ENCODE assay signal across 8 cellular contexts in the genomic region with DNA sequence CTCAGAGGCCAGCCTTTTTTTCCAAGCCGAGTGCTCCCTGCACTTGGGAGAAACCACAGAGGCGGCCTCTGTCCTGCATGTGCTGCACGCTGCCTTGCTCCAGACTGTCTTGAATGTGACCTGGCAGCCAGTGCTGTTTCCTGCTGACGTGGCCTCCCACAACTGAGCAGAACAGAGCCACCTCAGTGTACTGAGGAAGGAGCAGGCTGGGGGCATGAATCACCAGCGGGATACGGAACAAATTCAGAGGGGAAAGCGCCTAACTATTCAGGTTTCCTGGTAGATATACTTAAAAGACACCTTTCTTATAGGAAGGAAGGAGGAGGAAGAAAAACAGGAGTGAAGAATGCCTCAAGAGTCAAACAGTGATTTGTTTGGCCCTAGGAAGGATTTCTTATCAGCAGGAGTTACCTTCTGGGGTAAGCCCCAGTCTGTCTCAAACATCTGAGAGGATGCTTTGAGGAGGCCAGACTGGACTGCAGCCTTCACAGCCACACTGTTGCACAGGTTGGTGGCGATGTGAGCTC.
A peak's percentile ranks its signal among the peaks of the same experiment; 100 is the strongest.
DNase-seq lines count a peak whose midpoint lies in the region; ATAC-seq and TF ChIP-seq lines count a peak whose summit lies in the region.

No MANE protein-coding gene starts in this region.

- ATAC-seq in left ventricle myocardium superior: peak; percentile 97
- no peak for ATAC-seq in HG02798 (IDR thresholded peaks at IDR 0.05; ENCODE audit: poor library complexity, unreplicated experiment)

- intact Hi-C loops in left ventricle myocardium superior (cut with micrococcal nuclease): no loop called here

- no peaks in the 10 kb centered on the region for H3K9me3 ChIP-seq in BLaER1
- H3K9me3 ChIP-seq in HEK293 (ENCODE audit: control insufficient read depth, insufficient read depth, low read depth, low read length): no peaks in the 10 kb centered on the region

- POLR2A ChIA-PET in HEK293 (lab: Yijun Ruan, JAX): no interaction called here
- POLR2A ChIA-PET in RWPE1 (lab: Yijun Ruan, JAX; ENCODE audit: low non-redundant PET): no interaction called here

- peak; percentile 73 for DNase-seq in RWPE1 (ENCODE audit: low spot score)
- peak; percentile 96 for DNase-seq in amniotic epithelial cell (ENCODE audit: low read depth)
- peak; percentile 89 for DNase-seq in left ventricle myocardium superior
- peak; percentile 52 for DNase-seq in putamen (ENCODE audit: low spot score)
- no peak for DNase-seq in OCI-M2 (lab: John Stamatoyannopoulos, UW; ENCODE audit: unreplicated experiment)

- no peak overlapping the region for H3K9ac ChIP-seq in BLaER1

- H4K20me1 ChIP-seq in BLaER1: peaks cover 30% of the 10 kb centered on the region

- H3K4me2 ChIP-seq in BLaER1: peak overlapping the region; percentile 41

- H3K4me1 ChIP-seq in BLaER1: peaks cover 12% of the 10 kb centered on the region
- peaks cover 16% of the 10 kb centered on the region for H3K4me1 ChIP-seq in HEK293 (ENCODE audit: control insufficient read depth, insufficient read depth, low read length)

- no peaks in the 10 kb centered on the region for H3K27me3 ChIP-seq in BLaER1

- CTCF ChIA-PET in HEK293 (lab: Yijun Ruan, JAX) (interaction anchor here (0.6 to 0.7 kb wide), 2 partner anchors 112 to 181 kb away, joined by 3 to 5 read pairs; no protein-coding TSS in a partner anchor), RWPE1 (lab: Yijun Ruan, JAX) (no interaction called here)

- H3K4me3 ChIP-seq in BLaER1 (no peak overlapping the region), HEK293 (ENCODE audit: low read depth, low read length) (no peak overlapping the region)

- TF ChIP-seq CTCF in HEK293 (tag by site-specific recombination; IDR thresholded peaks at IDR 0.05): no peak
- no peak for TF ChIP-seq CTCF in RWPE1 (conservative IDR thresholded peaks at IDR 0.05; ENCODE audit: low read depth)

- H3K27ac ChIP-seq in BLaER1 (no peak overlapping the region), HEK293 (ENCODE audit: extremely low read depth, low read depth, low read length) (peak overlapping the region; percentile 34; the same call in 1 of the 2 replicates), RWPE1 (peak overlapping the region; percentile 94)

- H3K36me3 ChIP-seq in BLaER1: no peaks in the 10 kb centered on the region
- H3K36me3 ChIP-seq in HEK293 (ENCODE audit: control insufficient read depth in 2 of 2, insufficient read depth in 1 of 2, low read length in 2 of 2): no peaks in the 10 kb centered on the region

TF ChIP-seq in HEK293, 187 proteins besides CTCF, POLR2A, EP300 and RAD21:
- TF ChIP-seq ZNF558 (tag by site-specific recombination; IDR thresholded peaks at IDR 0.05): no peak
- TF ChIP-seq TRIM28 (IDR thresholded peaks at IDR 0.05; ENCODE audit: borderline replicate concordance, low read length): peak; percentile 52; the same call in 1 of the 2 replicates
- peak; percentile 23; the same call in 1 of the 2 replicates for TF ChIP-seq ZNF660 (tag by site-specific recombination; IDR thresholded peaks at IDR 0.05)
- TF ChIP-seq GLIS1 (tag by site-specific recombination; IDR thresholded peaks at IDR 0.05): peak; percentile 23; the same call in 1 of the 2 replicates
- peak; percentile 99 for TF ChIP-seq ZNF600 (tag by site-specific recombination; IDR thresholded peaks at IDR 0.05)
- peak; percentile 53; the same call in 1 of the 2 replicates for TF ChIP-seq ZBTB17 (tag by site-specific recombination; IDR thresholded peaks at IDR 0.05)
TF ChIP-seq in HEK293: peak in this region for 5.
